Comparison of ENCODE assay signal across 21 cellular contexts in genomic region chr7:43353902-43354301, GRCh38.
DNase-seq lines count a peak whose midpoint lies in the region; TF ChIP-seq lines count a peak whose summit lies in the region.
"Had no signal": no experiment of that assay in that cellular context is flagged by ENCODE, and none has a peak within 500 bp of the region (broad histone marks: within the 10 kb centered on the region; RNA-seq: fewer than 3 reads in every experiment).

No MANE protein-coding gene starts in this region.

- H3K4ac ChIP-seq in mesendoderm (ENCODE audit: low read depth, low read length) = no peak overlapping the region

- TF ChIP-seq CTCF in GM10266 (IDR thresholded peaks at IDR 0.05; ENCODE audit: control insufficient read depth, insufficient read depth, low read depth, missing control alignments) = peak; percentile 10
- TF ChIP-seq CTCF in VCaP (conservative IDR thresholded peaks at IDR 0.05) = 0 out of 2 replicates have a peak, but pooled peaks have one; percentile 6

- H3K4me1 ChIP-seq in mesendoderm (ENCODE audit: control insufficient read depth, low read depth, low read length) = no peaks in the 10 kb centered on the region
- H3K4me1 ChIP-seq: gastrocnemius medialis, SJCRH30, upper lobe of left lung had no signal

- TF ChIP-seq EP300 in Ishikawa (IDR thresholded peaks at IDR 0.05; ENCODE audit: borderline replicate concordance) = no peak

- DNase-seq in GM10266 (ENCODE audit: extremely low spot score) = no peak
- peak; percentile 44 for DNase-seq in mesendoderm
- DNase-seq in activated CD8-positive, alpha-beta memory T cell treated with anti-CD3 and anti-CD28 coated beads, Interleukin-2, amount 50 U/mL, for 4 hours = no peak
- DNase-seq in activated CD8-positive, alpha-beta memory T cell treated with anti-CD3 and anti-CD28 coated beads for 24 hours = no peak
- no peak for DNase-seq in NCI-H526 treated with DMSO at 0.1 percent for 48 hours (lab: John Stamatoyannopoulos, UW)
- DNase-seq: activated B cell treated with CpG ODN at 0.5 μM for 24 hours; activated CD4-positive, alpha-beta memory T cell treated with anti-CD3 and anti-CD28 coated beads, Interleukin-2, amount 10 ng/mL, durations not matched to agents 7 days and 5 days; activated naive CD4-positive, alpha-beta T cell treated with anti-CD3 and anti-CD28 coated beads, Interleukin-2, amount 10 ng/mL, durations not matched to agents 7 days and 5 days; activated T-cell treated with anti-CD3 and anti-CD28 coated beads, Interleukin-2, amount 50 U/mL, for 72 hours; AML-193; anterior cingulate cortex; COR-L47; gastrocnemius medialis; NCI-H1417; NCI-H524; SJCRH30; stimulated activated CD4-positive, alpha-beta T cell treated with anti-CD3 and anti-CD28 coated beads, Interleukin-12 subunit alpha, Interleukin-12 subunit beta, amount 100 ng/mL, for 4 hours; T-helper 17 cell; upper lobe of left lung had no signal

- TF ChIP-seq RAD21 in Ishikawa (IDR thresholded peaks at IDR 0.05; ENCODE audit: low read depth) = peak; percentile 41

- no peak overlapping the region for H3K18ac ChIP-seq in mesendoderm (ENCODE audit: low read length)

- no peak overlapping the region for H3K4me3 ChIP-seq in mesendoderm (ENCODE audit: low read length)
- H3K4me3 ChIP-seq: gastrocnemius medialis, SJCRH30, upper lobe of left lung had no signal

- no peak overlapping the region for H3K4me2 ChIP-seq in mesendoderm (ENCODE audit: low read length)

- no peak overlapping the region for H3K9ac ChIP-seq in mesendoderm (ENCODE audit: low read length)

- WGBS in mesendoderm (ENCODE audit: extremely low coverage, insufficient coverage, low lambda C conversion rate) = no CpG with 5 or more reads among the region's 1 CpG

- H2AK5ac ChIP-seq in mesendoderm (ENCODE audit: low read length) = no peak overlapping the region

- no peak overlapping the region for H4K8ac ChIP-seq in mesendoderm (ENCODE audit: low read depth, low read length)

- H3K23ac ChIP-seq in mesendoderm (ENCODE audit: low read length) = no peak overlapping the region

- no peak overlapping the region for H2BK120ac ChIP-seq in mesendoderm (ENCODE audit: low read depth, low read length)

- no peak overlapping the region for H2BK15ac ChIP-seq in mesendoderm (replicated peaks; ENCODE audit: low read depth)

- no peaks in the 10 kb centered on the region for H3K79me2 ChIP-seq in mesendoderm (ENCODE audit: control insufficient read depth, insufficient read depth, low read length)

- H2BK5ac ChIP-seq in mesendoderm (ENCODE audit: low read length) = no peak overlapping the region

- H3K36me3 ChIP-seq in mesendoderm (ENCODE audit: control insufficient read depth, insufficient read depth, low read length) = no peaks in the 10 kb centered on the region
- H3K36me3 ChIP-seq: gastrocnemius medialis, SJCRH30, upper lobe of left lung had no signal

- no peaks in the 10 kb centered on the region for H3K27me3 ChIP-seq in mesendoderm (ENCODE audit: insufficient read depth, low read length, poor library complexity)
- H3K27me3 ChIP-seq: gastrocnemius medialis, upper lobe of left lung had no signal

- H4K5ac ChIP-seq in mesendoderm (ENCODE audit: low read length) = no peak overlapping the region

- no peaks in the 10 kb centered on the region for H3K79me1 ChIP-seq in mesendoderm (ENCODE audit: low read length)

- no peak overlapping the region for H3K56ac ChIP-seq in mesendoderm (ENCODE audit: low read length)

- no peak overlapping the region for H3K27ac ChIP-seq in VCaP
- no peak overlapping the region for H3K27ac ChIP-seq in mesendoderm (ENCODE audit: low read depth, low read length)
- H3K27ac ChIP-seq: gastrocnemius medialis, SJCRH30, upper lobe of left lung had no signal

TF ChIP-seq in Ishikawa, 13 proteins besides CTCF, POLR2A, EP300 and RAD21:
- no peak for TF ChIP-seq CREB1 (IDR thresholded peaks at IDR 0.05; ENCODE audit: low read depth)
- TF ChIP-seq FOXM1 (IDR thresholded peaks at IDR 0.05; ENCODE audit: borderline replicate concordance, low read depth) = no peak
- no peak for TF ChIP-seq REST (IDR thresholded peaks at IDR 0.05; ENCODE audit: low read depth)
- TF ChIP-seq ZBTB7A (IDR thresholded peaks at IDR 0.05; ENCODE audit: low read depth) = no peak
- no peak for TF ChIP-seq YY1 (IDR thresholded peaks at IDR 0.05; ENCODE audit: low read depth)
- TF ChIP-seq TCF12 (IDR thresholded peaks at IDR 0.05; ENCODE audit: low read depth) = no peak
- TF ChIP-seq EGR1 (IDR thresholded peaks at IDR 0.05) = no peak
- TF ChIP-seq CEBPB (IDR thresholded peaks at IDR 0.05) = no peak
- TF ChIP-seq TAF1 (IDR thresholded peaks at IDR 0.05; ENCODE audit: low read depth) = no peak
- TF ChIP-seq MAX (IDR thresholded peaks at IDR 0.05) = no peak
- TF ChIP-seq NFIC (IDR thresholded peaks at IDR 0.05) = no peak
- TF ChIP-seq USF1 (IDR thresholded peaks at IDR 0.05) = no peak
- TF ChIP-seq TEAD4 (IDR thresholded peaks at IDR 0.05) = no peak
